In the genomic region with DNA sequence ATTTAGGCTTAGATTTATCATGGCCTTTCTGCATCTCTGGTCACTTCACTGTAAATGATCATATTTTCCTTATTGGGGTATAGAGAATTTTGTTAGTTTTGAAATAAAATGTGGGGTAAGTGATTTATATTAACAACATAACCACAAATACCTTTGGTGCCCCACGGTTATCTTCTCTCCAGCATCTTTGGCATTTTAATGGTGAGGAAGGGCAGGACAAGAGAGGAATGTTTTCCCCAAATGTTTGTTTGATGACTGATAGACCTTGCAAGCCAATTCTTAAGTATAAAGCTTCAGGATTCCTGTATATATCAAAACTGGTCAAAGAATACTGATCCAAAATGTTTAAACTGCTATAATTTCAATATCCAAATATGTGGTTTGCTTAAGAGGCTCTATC, we compare ENCODE assay signal across 22 cellular contexts.
A peak's percentile ranks its signal among the peaks of the same experiment; 100 is the strongest.
DNase-seq lines count a peak whose midpoint lies in the region; ATAC-seq, FAIRE-seq and TF ChIP-seq lines count a peak whose summit lies in the region.
"Had no signal": no experiment of that assay in that cellular context is flagged by ENCODE, and none has a peak within 500 bp of the region (broad histone marks: within the 10 kb centered on the region; RNA-seq: fewer than 3 reads in every experiment).

No MANE protein-coding gene starts in this region.

- intact Hi-C loops in esophagus squamous epithelium (cut with DNase I): no loop called here
- intact Hi-C loops in right lobe of liver (cut with DNase I): no loop called here

- DNase-seq in AG10803 (ENCODE audit: low read depth): peak; percentile 73
- DNase-seq in HFFc6: peak; percentile 63
- peak; percentile 57 for DNase-seq in astrocyte (ENCODE audit: low read depth)
- DNase-seq in esophagus squamous epithelium (lab: John Stamatoyannopoulos, UW): no peak
- DNase-seq in AG08396 (ENCODE audit: low spot score): no peak
- DNase-seq in BE2C: no peak
- DNase-seq in right lobe of liver: no peak
- DNase-seq: MV-4-11; NCI-H1105 treated with DMSO at 0.1 percent for 48 hours; NCI-H2029 treated with DMSO at 0.1 percent for 48 hours; NCI-H345; NCI-H524; NCI-H774; NK-92 treated with Interleukin-12 subunit alpha and Interleukin-12 subunit beta, amount 100 ng/mL, for 24 hours; SHP77 treated with DMSO at 0.1 percent for 48 hours; T-cell had no signal

- no peak for ATAC-seq in right lobe of liver
- ATAC-seq: T-cell had no signal

- H3K4me3 ChIP-seq in AG10803 (ENCODE audit: low read length) (no peak overlapping the region), astrocyte (ENCODE audit: insufficient read depth, low read depth, low read length) (no peak overlapping the region), esophagus squamous epithelium (no peak overlapping the region), BE2C (ENCODE audit: low read depth, low read length) (no peak overlapping the region), right lobe of liver (no peak overlapping the region)
- H3K4me3 ChIP-seq: HAP-1 had no signal

- no peak for TF ChIP-seq POLR2A in esophagus squamous epithelium (IDR thresholded peaks at IDR 0.05)
- no peak for TF ChIP-seq POLR2A in right lobe of liver (IDR thresholded peaks at IDR 0.05)

- H3K36me3 ChIP-seq in astrocyte (ENCODE audit: insufficient read depth, low read length) (no peaks in the 10 kb centered on the region), esophagus squamous epithelium (no peaks in the 10 kb centered on the region), BE2C (no peaks in the 10 kb centered on the region), right lobe of liver (no peaks in the 10 kb centered on the region)
- H3K36me3 ChIP-seq: HAP-1 had no signal

- H2AFZ ChIP-seq in astrocyte (ENCODE audit: low read depth, low read length): no peak overlapping the region

- TF ChIP-seq CTCF in AG10803 (conservative IDR thresholded peaks at IDR 0.05; ENCODE audit: low read length) (no peak), HFFc6 (IDR thresholded peaks at IDR 0.05) (no peak), astrocyte (IDR thresholded peaks at IDR 0.05; ENCODE audit: insufficient read depth, low read depth, low read length) (no peak), esophagus squamous epithelium (IDR thresholded peaks at IDR 0.05) (no peak), BE2C (IDR thresholded peaks at IDR 0.05; ENCODE audit: low read depth, low read length) (no peak), right lobe of liver (IDR thresholded peaks at IDR 0.05) (no peak)

- H3K27me3 Mint-ChIP-seq in HFFc6 (ENCODE audit: insufficient read depth) (peaks cover 1% of the 10 kb centered on the region), astrocyte (ENCODE audit: low read depth, unreplicated experiment) (no peaks in the 10 kb centered on the region)

- H3K9me3 Mint-ChIP-seq in HFFc6 (no peaks in the 10 kb centered on the region), astrocyte (ENCODE audit: unreplicated experiment) (no peaks in the 10 kb centered on the region)

- H3K36me3 Mint-ChIP-seq in HFFc6 (ENCODE audit: low read depth) (peaks cover 10% of the 10 kb centered on the region), astrocyte (ENCODE audit: low read depth, unreplicated experiment) (no peaks in the 10 kb centered on the region)
- H3K36me3 Mint-ChIP-seq: IgD-negative memory B cell, T-cell had no signal

- H3K4me3 Mint-ChIP-seq in HFFc6: peak overlapping the region; percentile 16; the same call in 1 of the 2 replicates
- no peak overlapping the region for H3K4me3 Mint-ChIP-seq in astrocyte (ENCODE audit: unreplicated experiment)
- H3K4me3 Mint-ChIP-seq: B cell, IgD-negative memory B cell, T-cell had no signal

- H3K27ac ChIP-seq in astrocyte (ENCODE audit: low read depth, low read length): no peak overlapping the region
- H3K27ac ChIP-seq in esophagus squamous epithelium: no peak overlapping the region
- no peak overlapping the region for H3K27ac ChIP-seq in right lobe of liver
- H3K27ac ChIP-seq: RWPE1 had no signal

- H3K4me2 ChIP-seq in astrocyte (ENCODE audit: low read length): no peak overlapping the region

- no peaks in the 10 kb centered on the region for H3K27me3 ChIP-seq in astrocyte (ENCODE audit: insufficient read depth, low read length)
- H3K27me3 ChIP-seq in esophagus squamous epithelium: no peaks in the 10 kb centered on the region
- H3K27me3 ChIP-seq in BE2C: no peaks in the 10 kb centered on the region
- H3K27me3 ChIP-seq in right lobe of liver: no peaks in the 10 kb centered on the region

- no peak for FAIRE-seq in astrocyte (lab: Jason Lieb, UNC)
- FAIRE-seq: D721Med, GM12892 had no signal

- H3K4me1 Mint-ChIP-seq in HFFc6 (ENCODE audit: low read depth) (peaks cover 55% of the 10 kb centered on the region), astrocyte (ENCODE audit: low read depth, unreplicated experiment) (no peaks in the 10 kb centered on the region)
- H3K4me1 Mint-ChIP-seq: B cell, IgD-negative memory B cell, T-cell had no signal

- H3K79me2 ChIP-seq in astrocyte (ENCODE audit: insufficient read depth, low read length): no peaks in the 10 kb centered on the region

- WGBS in esophagus squamous epithelium, 2 donors: 64 to 93% methylated on average over 1 of the region's 1 CpG
- 93% methylated on average over 1 of the region's 1 CpG for WGBS in right lobe of liver (ENCODE audit: insufficient coverage, low coverage, low lambda C conversion rate, missing lambda C conversion rate)

- peak overlapping the region; percentile 52 for H3K27ac Mint-ChIP-seq in HFFc6
- H3K27ac Mint-ChIP-seq in astrocyte (ENCODE audit: unreplicated experiment): no peak overlapping the region
- H3K27ac Mint-ChIP-seq: B cell, IgD-negative memory B cell, T-cell had no signal

- no peaks in the 10 kb centered on the region for H3K9me3 ChIP-seq in astrocyte (ENCODE audit: insufficient read depth, low read depth, low read length)
- H3K9me3 ChIP-seq in esophagus squamous epithelium: no peaks in the 10 kb centered on the region
- no peaks in the 10 kb centered on the region for H3K9me3 ChIP-seq in BE2C
- H3K9me3 ChIP-seq in right lobe of liver: no peaks in the 10 kb centered on the region
- H3K9me3 ChIP-seq: HAP-1 had no signal

- no peak overlapping the region for H3K9ac ChIP-seq in astrocyte (ENCODE audit: low read length)

- H3K4me1 ChIP-seq in astrocyte (ENCODE audit: insufficient read depth, low read length) (no peaks in the 10 kb centered on the region), esophagus squamous epithelium (no peaks in the 10 kb centered on the region), BE2C (no peaks in the 10 kb centered on the region), right lobe of liver (no peaks in the 10 kb centered on the region)
- H3K4me1 ChIP-seq: HAP-1 had no signal

- H4K20me1 ChIP-seq in astrocyte (ENCODE audit: insufficient read depth, low read length): no peaks in the 10 kb centered on the region

Comparison
In these comparisons a context has a peak if more than half of its experiments do, and no peak if none do; other contexts are left out.
1. DNase-seq: peak in AG10803 (single experiment), HFFc6 (single experiment) and astrocyte (single experiment); none in esophagus squamous epithelium (single experiment), AG08396 (single experiment), BE2C (single experiment) and right lobe of liver (0 of 3).